In the genomic region with DNA sequence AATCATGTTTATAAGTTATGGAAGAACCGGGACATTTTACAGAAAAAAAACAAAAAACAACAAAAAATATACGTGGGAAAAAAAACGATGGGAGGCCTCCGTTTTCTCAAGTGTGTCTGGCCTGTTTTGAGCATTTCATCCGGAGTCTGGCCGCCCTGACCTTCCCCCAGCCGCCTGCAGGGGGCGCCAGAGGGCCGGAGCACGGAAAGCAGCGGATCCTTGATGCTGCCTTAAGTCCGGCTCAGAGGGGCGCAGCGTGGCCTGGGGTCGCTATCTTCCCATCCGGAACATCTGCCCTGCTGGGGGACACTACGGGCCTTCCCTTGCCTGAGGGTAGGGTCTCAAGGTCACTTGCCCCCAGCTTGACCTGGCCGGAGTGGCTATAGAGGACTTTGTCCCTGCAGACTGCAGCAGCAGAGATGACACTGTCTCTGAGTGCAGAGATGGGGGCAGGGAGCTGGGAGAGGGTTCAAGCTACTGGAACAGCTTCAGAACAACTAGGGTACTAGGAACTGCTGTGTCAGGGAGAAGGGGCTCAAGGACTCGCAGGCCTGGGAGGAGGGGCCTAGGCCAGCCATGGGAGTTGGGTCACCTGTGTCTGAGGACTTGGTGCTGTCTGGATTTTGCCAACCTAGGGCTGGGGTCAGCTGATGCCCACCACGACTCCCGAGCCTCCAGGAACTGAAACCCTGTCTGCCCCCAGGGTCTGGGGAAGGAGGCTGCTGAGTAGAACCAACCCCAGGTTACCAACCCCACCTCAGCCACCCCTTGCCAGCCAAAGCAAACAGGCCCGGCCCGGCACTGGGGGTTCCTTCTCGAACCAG, we compare ENCODE assay signal across 8 cellular contexts. TPM values are rescaled to one million over a fixed set of nuclear protein-coding genes. Genes with fewer than 3 reads are reported as not detected.
A peak's percentile ranks its signal among the peaks of the same experiment; 100 is the strongest.
DNase-seq lines count a peak whose midpoint lies in the region; ATAC-seq and TF ChIP-seq lines count a peak whose summit lies in the region.

No MANE protein-coding gene starts in this region.

- H2AFZ ChIP-seq in osteoblast (ENCODE audit: low read length), result peak overlapping the region; percentile 15

- H3K36me3 ChIP-seq in osteoblast (ENCODE audit: insufficient read depth, low read length), result peaks cover 25% of the 10 kb centered on the region
- H3K36me3 ChIP-seq in tibial nerve, result peaks cover 0 to 46% (median 7%) of the 10 kb centered on the region in 3 donors

- no peaks in the 10 kb centered on the region for H3K79me2 ChIP-seq in osteoblast (ENCODE audit: insufficient read depth, low read length)

- WGBS in tibial nerve, 2 donors, result 9 to 12% methylated on average over 20 to 24 of the region's 24 CpGs

- no peak overlapping the region for H3K4me3 ChIP-seq in osteoblast (ENCODE audit: insufficient read depth, low read length)
- no peak overlapping the region for H3K4me3 ChIP-seq in tibial nerve

- H3K4me1 ChIP-seq in foreskin keratinocyte (no peaks in the 10 kb centered on the region), osteoblast (ENCODE audit: insufficient read depth, low read length) (peaks cover 4% of the 10 kb centered on the region), tibial nerve (peaks cover 0 to 33% (median 8%) of the 10 kb centered on the region in 4 donors)

- H3K9me3 ChIP-seq in osteoblast (ENCODE audit: low read depth, low read length) (no peaks in the 10 kb centered on the region), tibial nerve (no peaks in the 10 kb centered on the region)

- peak; percentile 80 for DNase-seq in CD1c-positive myeloid dendritic cell (ENCODE audit: extremely low spot score)
- peak; percentile 36 for DNase-seq in HPDE6-E6E7 (ENCODE audit: extremely low spot score)
- peak; percentile 47 for DNase-seq in RPMI7951 (ENCODE audit: low read depth)
- DNase-seq in activated effector memory CD4-positive, alpha-beta T cell treated with Interleukin-2 at 50 U/mL for 16 hours, result peak; percentile 53
- peak in 1 of 2 donors; percentile 37 for DNase-seq in foreskin keratinocyte
- DNase-seq in osteoblast (ENCODE audit: insufficient read length, low spot score, missing footprints), result peak; percentile 96
- peak; percentile 70 to 86 for DNase-seq in tibial nerve (ENCODE audit: low spot score in 2 of 2)

- H3K27me3 ChIP-seq in foreskin keratinocyte (peaks cover 8% of the 10 kb centered on the region), osteoblast (ENCODE audit: insufficient read depth, low read length) (peaks cover 14% of the 10 kb centered on the region), tibial nerve (peaks cover 0 to 24% of the 10 kb centered on the region in 2 donors)

- no peak for ATAC-seq in foreskin keratinocyte
- ATAC-seq in GM21381 (IDR thresholded peaks at IDR 0.05; ENCODE audit: unreplicated experiment), result no peak

- TF ChIP-seq EP300 in tibial nerve (IDR thresholded peaks at IDR 0.05), result no peak

- TF ChIP-seq CTCF in foreskin keratinocyte (conservative IDR thresholded peaks at IDR 0.05) (peak; percentile 95), osteoblast (IDR thresholded peaks at IDR 0.05; ENCODE audit: extremely low read depth, low read depth, low read length) (peak; percentile 92), tibial nerve (IDR thresholded peaks at IDR 0.05) (peak; percentile 96 to 99 (median 98))

- H4K20me1 ChIP-seq in osteoblast (ENCODE audit: insufficient read depth, low read length), result peaks cover 5% of the 10 kb centered on the region

- no peak for TF ChIP-seq POLR2A in tibial nerve (IDR thresholded peaks at IDR 0.05)

- H3K27ac ChIP-seq in foreskin keratinocyte (no peak overlapping the region), osteoblast (ENCODE audit: low read depth, low read length) (no peak overlapping the region), tibial nerve (no peak overlapping the region)

- H3K4me2 ChIP-seq in osteoblast (ENCODE audit: insufficient read depth, low read length), result peak overlapping the region; percentile 39

RNA-seq across cellular contexts. Expression of a gene that starts 1.8 kb away (rescaled TPM):
- 6.1 and 8.5 TPM in 2 replicates for total RNA-seq in RPMI7951 (2014; rRNA removed; shearing (Covaris generic))
- total RNA-seq in foreskin keratinocyte, result 31.9 and 48.5 TPM in 2 replicates
- 44.5 and 71.6 TPM in 2 replicates for polyA plus RNA-seq in foreskin keratinocyte
- total RNA-seq in osteoblast, result 44.5 and 46.6 TPM in 2 replicates
- total RNA-seq in tibial nerve, result 100 to 1,000 TPM; 126 to 316 (median 163) TPM

RNA-seq across cellular contexts. Expression of a gene that starts 10.6 kb away (rescaled TPM):
- total RNA-seq in RPMI7951 (2014; rRNA removed; shearing (Covaris generic)), result 1.3 and 1.8 TPM in 2 replicates
- total RNA-seq in foreskin keratinocyte (6.6 and 7.2 TPM in 2 replicates), osteoblast (1.2 and 1.4 TPM in 2 replicates), tibial nerve (100 to 1,000 TPM in 1 of 4 donors, 10 to 100 TPM in 3; 17.2 to 213 (median 49.9) TPM)
- polyA plus RNA-seq in foreskin keratinocyte, result 11.9 and 15.4 TPM in 2 replicates

RNA-seq across cellular contexts. Expression of a gene that starts 12.8 kb away (rescaled TPM):
- total RNA-seq in RPMI7951 (2014; rRNA removed; shearing (Covaris generic)), result 75.2 and 141 TPM in 2 replicates
- total RNA-seq in foreskin keratinocyte, result 108 and 136 TPM in 2 replicates
- 133 and 159 TPM in 2 replicates for polyA plus RNA-seq in foreskin keratinocyte
- 28.3 and 31.8 TPM in 2 replicates for total RNA-seq in osteoblast
- 10 to 100 TPM; 30.8 to 75.9 (median 48.6) TPM for total RNA-seq in tibial nerve

RNA-seq across cellular contexts. Expression of a gene that starts 38.2 kb away (rescaled TPM):
- total RNA-seq in RPMI7951 (2014; rRNA removed; shearing (Covaris generic)), result not detected in 2 replicates
- total RNA-seq in foreskin keratinocyte (not detected in 2 replicates), osteoblast (not detected in 2 replicates), tibial nerve (not detected)
- polyA plus RNA-seq in foreskin keratinocyte, result not detected in 2 replicates

RNA-seq across cellular contexts. Expression of a gene that starts 42.0 kb away (rescaled TPM):
- not detected in 2 replicates for total RNA-seq in RPMI7951 (2014; rRNA removed; shearing (Covaris generic))
- total RNA-seq in foreskin keratinocyte, result not detected in 2 replicates
- not detected in 2 replicates for polyA plus RNA-seq in foreskin keratinocyte
- total RNA-seq in osteoblast, result not detected in 2 replicates
- 1 to 10 TPM in 1 of 4 donors, under 1 TPM in 1, not detected in 2; 0.90 to 2.0 TPM for total RNA-seq in tibial nerve
